ENCODE assay signal across 21 cellular contexts in the genomic region with DNA sequence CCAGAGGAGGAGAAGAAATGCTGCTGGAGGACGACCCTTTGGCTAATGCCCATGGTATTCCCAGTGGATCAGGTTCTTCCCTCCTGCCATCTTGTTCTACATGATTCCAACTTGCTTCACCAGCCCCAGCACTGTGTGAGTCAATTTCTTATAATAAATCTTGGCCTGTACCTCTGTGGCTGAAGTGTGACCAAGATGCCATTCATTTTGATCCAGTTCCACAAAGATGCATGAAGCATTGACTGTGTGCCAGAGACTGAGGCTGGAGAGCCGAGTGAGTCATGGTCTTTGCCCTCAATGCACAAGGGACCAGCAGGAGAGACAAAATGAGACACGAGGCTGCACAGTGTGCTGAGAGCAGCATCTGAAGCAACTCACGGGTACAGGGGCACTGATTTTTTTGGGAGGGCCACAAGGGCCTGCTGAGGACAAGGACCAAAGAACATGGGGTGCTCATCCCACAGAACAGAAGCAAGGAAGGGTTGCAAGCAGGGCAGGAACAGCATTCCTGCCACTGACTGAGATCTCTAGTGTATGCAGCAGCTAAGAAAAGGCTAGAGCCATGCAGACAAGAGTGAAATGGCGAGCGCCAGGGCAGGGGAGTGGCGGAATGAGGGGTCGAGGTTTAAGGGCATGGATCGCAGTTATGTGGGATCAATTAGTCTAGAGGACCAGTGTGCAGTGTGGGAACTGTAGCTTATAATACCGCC.
DNase-seq lines count a peak whose midpoint lies in the region; FAIRE-seq and TF ChIP-seq lines count a peak whose summit lies in the region.
"Had no signal": no experiment of that assay in that cellular context is flagged by ENCODE, and none has a peak within 500 bp of the region (broad histone marks: within the 10 kb centered on the region; RNA-seq: fewer than 3 reads in every experiment).

No MANE protein-coding gene starts in this region.

- DNase-seq in MCF 10A (ENCODE audit: unreplicated experiment) (peak; percentile 91), breast epithelium (ENCODE audit: low spot score in 2 of 2) (no peak), amniotic epithelial cell (ENCODE audit: low read depth) (peak; percentile 42), keratinocyte (ENCODE audit: low read depth, low spot score) (no peak), NCI-H1417 (lab: John Stamatoyannopoulos, UW) (no peak), DMS53 treated with DMSO at 0.1 percent for 48 hours (lab: John Stamatoyannopoulos, UW; ENCODE audit: unreplicated experiment) (no peak), pons (ENCODE audit: low spot score) (no peak)
- no peak for DNase-seq in activated CD4-positive, CD25-positive, alpha-beta regulatory T cell treated with anti-CD3 and anti-CD28 coated beads, Interleukin-2, amount 50 U/mL, for 72 hours
- DNase-seq: activated CD4-positive, alpha-beta T cell treated with anti-CD3 and anti-CD28 coated beads, Interleukin-2, amount 10 ng/mL, durations not matched to agents 7 days and 5 days; Calu3; endodermal cell; MM.1S; NCI-H446 treated with DMSO at 0.1 percent for 48 hours; OCI-M1; T-helper 1 cell; transverse colon had no signal

- H3K27ac ChIP-seq in breast epithelium = peak overlapping the region in 1 of 2 donors; percentile 4
- no peak overlapping the region for H3K27ac ChIP-seq in keratinocyte (ENCODE audit: control insufficient read depth, insufficient read depth, low read length)
- H3K27ac ChIP-seq: A549, HL-60, transverse colon had no signal

- H3K36me3 ChIP-seq in breast epithelium (no peaks in the 10 kb centered on the region), keratinocyte (ENCODE audit: control insufficient read depth in 2 of 2, extremely low read depth in 1 of 2, insufficient read depth in 2 of 2, low read length in 2 of 2) (no peaks in the 10 kb centered on the region)
- H3K36me3 ChIP-seq: transverse colon had no signal

- no peaks in the 10 kb centered on the region for H3K79me2 ChIP-seq in keratinocyte (ENCODE audit: control insufficient read depth, insufficient read depth, low read length)

- H3K9me3 ChIP-seq in breast epithelium = no peaks in the 10 kb centered on the region
- H3K9me3 ChIP-seq in keratinocyte (ENCODE audit: control insufficient read depth, low read depth, low read length) = no peaks in the 10 kb centered on the region
- H3K9me3 ChIP-seq: A549, transverse colon had no signal

- H3K4me1 Mint-ChIP-seq in MCF 10A (ENCODE audit: insufficient read depth, unreplicated experiment) = peaks cover 10% of the 10 kb centered on the region
- H3K4me1 Mint-ChIP-seq: activated CD4-positive, alpha-beta T cell treated with anti-CD3 and anti-CD28 coated beads, Interleukin-2, amount 10 ng/mL, durations not matched to agents 7 days and 5 days; endodermal cell had no signal

- no peaks in the 10 kb centered on the region for H3K9me3 Mint-ChIP-seq in MCF 10A (ENCODE audit: unreplicated experiment)
- H3K9me3 Mint-ChIP-seq: activated CD4-positive, alpha-beta T cell treated with anti-CD3 and anti-CD28 coated beads, Interleukin-2, amount 10 ng/mL, durations not matched to agents 7 days and 5 days; activated T-helper 2 cell treated with anti-CD3 and anti-CD28 coated beads, Interferon-gamma antibody, Interleukin-2, Interleukin-4, amounts not matched to agents 10 μg/mL and 5 μg/mL and 100 μg/mL, durations not matched to agents 14 hours and 24 hours and 36 hours; endodermal cell had no signal

- no peaks in the 10 kb centered on the region for H3K27me3 Mint-ChIP-seq in MCF 10A (ENCODE audit: insufficient read depth, unreplicated experiment)

- no peaks in the 10 kb centered on the region for H3K27me3 ChIP-seq in breast epithelium
- peaks cover 8% of the 10 kb centered on the region for H3K27me3 ChIP-seq in keratinocyte (ENCODE audit: control insufficient read depth, extremely low read depth, insufficient read depth, low read length)
- H3K27me3 ChIP-seq: transverse colon had no signal

- no peak overlapping the region for H3K9ac ChIP-seq in keratinocyte (ENCODE audit: control insufficient read depth, extremely low read depth, insufficient read depth, low read length)

- no peak overlapping the region for H3K4me3 Mint-ChIP-seq in MCF 10A (ENCODE audit: unreplicated experiment)
- H3K4me3 Mint-ChIP-seq: activated CD4-positive, alpha-beta T cell treated with anti-CD3 and anti-CD28 coated beads, Interleukin-2, amount 10 ng/mL, durations not matched to agents 7 days and 5 days; brain; endodermal cell had no signal

- no peak overlapping the region for H3K27ac Mint-ChIP-seq in MCF 10A (ENCODE audit: low read depth, unreplicated experiment)
- H3K27ac Mint-ChIP-seq: activated CD4-positive, alpha-beta T cell treated with anti-CD3 and anti-CD28 coated beads, Interleukin-2, amount 10 ng/mL, durations not matched to agents 7 days and 5 days; activated T-helper 2 cell treated with anti-CD3 and anti-CD28 coated beads, Interferon-gamma antibody, Interleukin-2, Interleukin-4, amounts not matched to agents 10 μg/mL and 5 μg/mL and 100 μg/mL, durations not matched to agents 14 hours and 24 hours and 36 hours; endodermal cell had no signal

- CTCF ChIA-PET in MCF 10A (lab: Yijun Ruan, JAX) = interaction anchor here (0.8 kb wide), 1 partner anchor 1017 kb away, joined by 4 read pairs; no protein-coding TSS in a partner anchor

- no peak for TF ChIP-seq POLR2A in breast epithelium (IDR thresholded peaks at IDR 0.05)

- H2AFZ ChIP-seq in keratinocyte (ENCODE audit: control insufficient read depth, low read length) = no peak overlapping the region

- no peak overlapping the region for H3K4me2 ChIP-seq in keratinocyte (ENCODE audit: control insufficient read depth, extremely low read depth, insufficient read depth, low read depth, low read length)
- H3K4me2 ChIP-seq: A549 had no signal

- no peaks in the 10 kb centered on the region for H3K9me1 ChIP-seq in keratinocyte (ENCODE audit: control insufficient read depth, extremely low read depth, insufficient read depth, low read length)

- H3K4me3 ChIP-seq in breast epithelium = no peak overlapping the region
- no peak overlapping the region for H3K4me3 ChIP-seq in keratinocyte (ENCODE audit: control insufficient read depth in 2 of 3, extremely low read depth in 1 of 3, insufficient read depth in 2 of 3, low read depth in 1 of 3, low read length in 3 of 3)
- H3K4me3 ChIP-seq: A549, lung, transverse colon had no signal

- no peaks in the 10 kb centered on the region for H4K20me1 ChIP-seq in keratinocyte (ENCODE audit: control insufficient read depth, extremely low read depth, insufficient read depth, low read length)

- H3K4me1 ChIP-seq in breast epithelium (no peaks in the 10 kb centered on the region), keratinocyte (ENCODE audit: control insufficient read depth, extremely low read depth, insufficient read depth, low read length) (no peaks in the 10 kb centered on the region)
- H3K4me1 ChIP-seq: A549, transverse colon had no signal

- no TSS peak for BruUV-seq in MCF 10A (replicated peaks; lab: Mats Ljungman, UMichigan)

- peak; percentile 46 for FAIRE-seq in keratinocyte (lab: Jason Lieb, UNC)
- FAIRE-seq: A549 had no signal

- POLR2A ChIA-PET in MCF 10A (lab: Yijun Ruan, JAX) = no interaction called here

- intact Hi-C loops in MCF 10A (cut with micrococcal nuclease) = no loop called here
- intact Hi-C loops in breast epithelium (cut with DNase I; ENCODE audit: low total_unique reads) = no loop called here

- dilution Hi-C loops in keratinocyte (cut with MboI; ENCODE audit: extremely low pct_ligation_motif_present, low sequenced_read_pairs) = no loop called here

- TF ChIP-seq CTCF in MCF 10A (IDR thresholded peaks at IDR 0.05; ENCODE audit: unreplicated experiment) = no peak
- TF ChIP-seq CTCF in breast epithelium (IDR thresholded peaks at IDR 0.05) = no peak
- TF ChIP-seq CTCF in keratinocyte (optimal IDR thresholded peaks at IDR 0.05 in 1 of 3, IDR thresholded peaks at IDR 0.05 in 1 of 3, conservative IDR thresholded peaks at IDR 0.05 in 1 of 3; ENCODE audit: extremely low read depth in 1 of 3, insufficient read depth in 2 of 3, low read length in 3 of 3) = no peak

- H3K36me3 Mint-ChIP-seq in MCF 10A (ENCODE audit: insufficient read depth, unreplicated experiment) = peaks cover 10% of the 10 kb centered on the region
- H3K36me3 Mint-ChIP-seq: brain had no signal

Comparison
In these comparisons a context has a peak if more than half of its experiments do, and no peak if none do; other contexts are left out.
1. DNase-seq: peak in MCF 10A (single experiment) and amniotic epithelial cell (single experiment); none in breast epithelium (0 of 2), keratinocyte (single experiment), activated CD4-positive, CD25-positive, alpha-beta regulatory T cell treated with anti-CD3 and anti-CD28 coated beads, Interleukin-2, amount 50 U/mL, for 72 hours (single experiment), NCI-H1417 (0 of 3), DMS53 treated with DMSO at 0.1 percent for 48 hours (single experiment) and pons (single experiment).